Comparison of ENCODE assay signal across 14 cellular contexts in the genomic region with DNA sequence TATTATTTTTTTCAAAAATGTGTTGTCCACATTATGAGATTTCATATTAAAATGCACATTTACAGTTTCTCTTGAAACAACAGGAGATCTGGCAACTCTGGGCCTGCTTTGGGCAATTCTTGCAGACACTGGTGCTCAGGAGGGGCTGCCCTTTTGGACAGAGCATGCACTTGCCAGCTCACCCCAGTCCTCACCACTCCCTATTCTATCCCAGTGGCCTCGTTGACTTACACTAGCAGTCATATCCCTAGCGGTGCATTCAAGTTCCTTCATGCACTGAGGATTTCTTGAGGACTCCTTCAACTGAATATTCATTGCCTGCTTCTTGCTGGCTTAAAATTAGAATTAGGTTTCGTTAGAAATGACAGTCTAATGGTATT.
"Had no signal": no experiment of that assay in that cellular context is flagged by ENCODE, and none has a peak within 500 bp of the region (broad histone marks: within the 10 kb centered on the region; RNA-seq: fewer than 3 reads in every experiment).

No MANE protein-coding gene starts in this region.

- ATAC-seq: naive thymus-derived CD4-positive, alpha-beta T cell had no signal

- H3K36me3 Mint-ChIP-seq: naive thymus-derived CD4-positive, alpha-beta T cell had no signal

- DNase-seq: activated naive CD4-positive, alpha-beta T cell; activated T-cell treated with anti-CD3 and anti-CD28 coated beads for 4 hours; dorsolateral prefrontal cortex; mammary epithelial cell; naive thymus-derived CD4-positive, alpha-beta T cell; posterior cingulate gyrus; retina; stimulated activated CD4-positive, alpha-beta T cell treated with anti-CD3 and anti-CD28 coated beads, Interleukin-1b, Interleukin-23, amount 100 ng/mL, for 48 hours; SW 1271 had no signal

- H3K4me1 ChIP-seq: ascending aorta, gastroesophageal sphincter had no signal

- FAIRE-seq: endometrium, islet of Langerhans, urothelium cell line had no signal

- H3K27ac Mint-ChIP-seq: naive thymus-derived CD4-positive, alpha-beta T cell had no signal

- H3K4me3 Mint-ChIP-seq: naive thymus-derived CD4-positive, alpha-beta T cell had no signal

- H3K27me3 ChIP-seq: ascending aorta, gastroesophageal sphincter had no signal

- H3K4me1 Mint-ChIP-seq: naive thymus-derived CD4-positive, alpha-beta T cell had no signal

- H3K27ac ChIP-seq: ascending aorta, dorsolateral prefrontal cortex had no signal

- H3K36me3 ChIP-seq: ascending aorta, gastroesophageal sphincter had no signal

- H3K9me3 ChIP-seq: ascending aorta had no signal

- H3K4me3 ChIP-seq: ascending aorta, dorsolateral prefrontal cortex, gastroesophageal sphincter had no signal
